In the genomic region with DNA sequence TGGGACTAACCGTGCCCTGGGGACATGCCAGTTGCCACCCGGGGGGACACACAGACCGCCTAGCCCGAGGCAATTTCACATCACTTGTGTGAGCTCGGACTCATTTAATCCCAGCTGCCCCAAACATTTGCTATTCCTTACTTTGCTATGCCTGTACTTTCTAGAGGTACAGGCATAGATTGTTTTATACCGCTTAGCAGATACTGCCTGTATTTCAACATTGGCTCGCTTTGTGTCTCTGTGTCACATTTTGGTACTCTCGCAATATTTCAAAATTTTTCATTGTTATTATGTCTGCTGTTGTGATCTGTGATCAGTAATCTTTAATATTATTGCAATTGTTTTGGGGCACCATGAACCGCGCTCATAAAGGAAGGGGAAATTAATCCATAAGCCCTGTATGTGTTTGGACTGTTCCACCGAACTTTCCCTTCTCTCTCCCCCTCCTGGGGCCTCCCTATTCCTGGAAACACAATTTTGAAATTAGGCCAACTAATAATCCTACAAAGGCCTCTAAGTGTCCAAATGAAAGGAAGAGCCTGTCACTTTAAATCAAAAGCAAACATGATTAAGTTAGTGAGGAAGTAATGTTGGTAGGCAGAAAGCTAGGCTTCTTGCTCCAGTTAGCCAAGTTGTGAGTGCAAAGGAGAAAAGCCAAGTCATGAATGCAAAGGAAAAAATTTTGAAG, we compare ENCODE assay signal across 8 cellular contexts. TPM values are rescaled to one million over a fixed set of nuclear protein-coding genes. Genes with fewer than 3 reads are reported as not detected.
DNase-seq lines count a peak whose midpoint lies in the region; ATAC-seq and TF ChIP-seq lines count a peak whose summit lies in the region.

No MANE protein-coding gene starts in this region.

- peaks cover 31% of the 10 kb centered on the region for H3K4me1 Mint-ChIP-seq in activated T-cell treated with anti-CD3 and anti-CD28 coated beads, Interleukin-2, amount 50 U/mL, for 72 hours (ENCODE audit: low read depth)

- peak overlapping the region; percentile 75 for H3K27ac ChIP-seq in WERI-Rb-1

- DNase-seq in activated T-cell treated with anti-CD3 and anti-CD28 coated beads, Interleukin-2, amount 50 U/mL, for 72 hours, result no peak
- no peak for DNase-seq in activated T-cell treated with anti-CD3 and anti-CD28 coated beads, Interleukin-2, amount 50 U/mL, for 48 hours
- DNase-seq in WERI-Rb-1 (no peak), globus pallidus (ENCODE audit: low spot score) (peak; percentile 10), retinal pigment epithelial cell (ENCODE audit: low read depth) (peak; percentile 17), AG08395 (ENCODE audit: low spot score) (no peak), SKM-1 (lab: John Stamatoyannopoulos, UW; ENCODE audit: unreplicated experiment) (no peak), NCI-H1694 treated with DMSO at 0.1 percent for 48 hours (lab: John Stamatoyannopoulos, UW) (no peak)

- no peak for ATAC-seq in activated T-cell treated with anti-CD3 and anti-CD28 coated beads, Interleukin-2, amount 50 U/mL, for 72 hours (replicated peaks in 1 of 2)

- H3K9me3 ChIP-seq in WERI-Rb-1 (ENCODE audit: severe bottlenecking), result no peaks in the 10 kb centered on the region

- peak overlapping the region; percentile 95 to 98 for H3K4me3 Mint-ChIP-seq in activated T-cell treated with anti-CD3 and anti-CD28 coated beads, Interleukin-2, amount 50 U/mL, for 72 hours

- peak overlapping the region; percentile 57 for H3K4me3 ChIP-seq in WERI-Rb-1 (ENCODE audit: low read depth, low read length)
- peak overlapping the region; percentile 76 for H3K4me3 ChIP-seq in retinal pigment epithelial cell (ENCODE audit: low read length)

- peaks cover 3% of the 10 kb centered on the region; the same call in 1 of the 2 replicates for H3K36me3 ChIP-seq in WERI-Rb-1

- peak overlapping the region; percentile 91 for H3K27ac Mint-ChIP-seq in activated T-cell treated with anti-CD3 and anti-CD28 coated beads, Interleukin-2, amount 50 U/mL, for 72 hours

- H3K27me3 Mint-ChIP-seq in activated T-cell treated with anti-CD3 and anti-CD28 coated beads, Interleukin-2, amount 50 U/mL, for 72 hours (ENCODE audit: low read depth), result no peaks in the 10 kb centered on the region

- H3K36me3 Mint-ChIP-seq in activated T-cell treated with anti-CD3 and anti-CD28 coated beads, Interleukin-2, amount 50 U/mL, for 72 hours (ENCODE audit: insufficient read depth in 2 of 2), result peaks cover 2 to 3% of the 10 kb centered on the region in 2 donors

- no peaks in the 10 kb centered on the region for H3K27me3 ChIP-seq in WERI-Rb-1 (ENCODE audit: insufficient read depth, low read depth, severe bottlenecking)

- no peaks in the 10 kb centered on the region for H3K9me3 Mint-ChIP-seq in activated T-cell treated with anti-CD3 and anti-CD28 coated beads, Interleukin-2, amount 50 U/mL, for 72 hours

- TF ChIP-seq CTCF in WERI-Rb-1 (IDR thresholded peaks at IDR 0.05; ENCODE audit: low read depth, low read length), result no peak
- no peak for TF ChIP-seq CTCF in retinal pigment epithelial cell (conservative IDR thresholded peaks at IDR 0.05; ENCODE audit: low read depth, low read length)

RNA-seq across cellular contexts. Expression of gene CASP6, which starts 0.6 kb away (rescaled TPM):
- 10 to 100 TPM; 25.1 to 30.3 TPM for total RNA-seq in activated T-cell treated with anti-CD3 and anti-CD28 coated beads, Interleukin-2, amount 50 U/mL, for 72 hours

RNA-seq across cellular contexts. Expression of gene PLA2G12A, which starts 26.1 kb away (rescaled TPM):
- total RNA-seq in activated T-cell treated with anti-CD3 and anti-CD28 coated beads, Interleukin-2, amount 50 U/mL, for 72 hours, result 10 to 100 TPM; 14.7 to 19.5 TPM

Comparison
In these comparisons a context has a peak if more than half of its experiments do, and no peak if none do; other contexts are left out.
1. DNase-seq: peak in globus pallidus (single experiment) and retinal pigment epithelial cell (single experiment); none in activated T-cell treated with anti-CD3 and anti-CD28 coated beads, Interleukin-2, amount 50 U/mL, for 72 hours (0 of 2), activated T-cell treated with anti-CD3 and anti-CD28 coated beads, Interleukin-2, amount 50 U/mL, for 48 hours (0 of 2), WERI-Rb-1 (single experiment), AG08395 (single experiment), SKM-1 (single experiment) and NCI-H1694 treated with DMSO at 0.1 percent for 48 hours (single experiment).